ENCODE assay signal across 9 cellular contexts in genomic region chr17:79845601-79845949, GRCh38. TPM values are rescaled to one million over a fixed set of nuclear protein-coding genes. Genes with fewer than 3 reads are reported as not detected.
DNase-seq lines count a peak whose midpoint lies in the region; ATAC-seq, FAIRE-seq and TF ChIP-seq lines count a peak whose summit lies in the region.
"Had no signal": no experiment of that assay in that cellular context is flagged by ENCODE, and none has a peak within 500 bp of the region (broad histone marks: within the 10 kb centered on the region; RNA-seq: fewer than 3 reads in every experiment).

No MANE protein-coding gene starts in this region.

- no peak for TF ChIP-seq POLR2A in esophagus squamous epithelium (IDR thresholded peaks at IDR 0.05)

- peaks cover 46 to 55% (median 49%) of the 10 kb centered on the region in 3 donors for H3K4me1 ChIP-seq in esophagus squamous epithelium

- DNase-seq in COLO829 (ENCODE audit: low spot score) (peak; percentile 66), OCI-M1 (lab: John Stamatoyannopoulos, UW) (peak; percentile 94), esophagus squamous epithelium (lab: John Stamatoyannopoulos, UW) (no peak), omental fat pad (ENCODE audit: low spot score) (no peak), D721Med (ENCODE audit: insufficient read length, low spot score) (no peak), glomerular visceral epithelial cell (ENCODE audit: extremely low spot score) (no peak), NCI-H187 treated with DMSO at 0.1 percent for 48 hours (lab: John Stamatoyannopoulos, UW) (no peak)
- no peak for DNase-seq in stimulated activated CD4-positive, alpha-beta T cell treated with anti-CD3 and anti-CD28 coated beads, Interleukin-12 subunit alpha, Interleukin-12 subunit beta, amount 100 ng/mL, for 4 hours
- DNase-seq: stimulated activated naive B cell treated with anti-CD40 and anti-IgM and Interleukin-4, amounts not matched to agents 10 μg/mL and 1 μg/mL and 100 μg/mL, for 72 hours had no signal

- TF ChIP-seq CTCF in esophagus squamous epithelium (IDR thresholded peaks at IDR 0.05) (no peak), omental fat pad (IDR thresholded peaks at IDR 0.05) (no peak), D721Med (IDR thresholded peaks at IDR 0.05; ENCODE audit: insufficient read depth, missing control alignments) (no peak)

- H3K27ac ChIP-seq in esophagus squamous epithelium: peak overlapping the region; percentile 32 to 76 (median 70)

- peaks cover 21 to 91% (median 34%) of the 10 kb centered on the region in 4 donors for H3K27me3 ChIP-seq in esophagus squamous epithelium

- H3K4me3 ChIP-seq in esophagus squamous epithelium: peak overlapping the region in 2 of 4 donors; percentile 60 to 65

- peak; percentile 46 for ATAC-seq in omental fat pad (ENCODE audit: low FRiP score)

- H3K36me3 ChIP-seq in esophagus squamous epithelium: no peaks in the 10 kb centered on the region

- no peak for FAIRE-seq in D721Med (lab: Jason Lieb, UNC)

- 11 to 36% methylated on average over 4 to 7 of the region's 7 CpGs for WGBS in esophagus squamous epithelium, 2 donors

- H3K9me3 ChIP-seq in esophagus squamous epithelium: no peaks in the 10 kb centered on the region

- intact Hi-C loops in esophagus squamous epithelium (cut with DNase I): no loop called here

RNA-seq across cellular contexts. Expression of gene CBX4, which starts 6.3 kb away (rescaled TPM):
- total RNA-seq in esophagus squamous epithelium (10 to 100 TPM in 3 of 4 donors, 1 to 10 TPM in 1; 9.0 to 26.3 (median 17.1) TPM), omental fat pad (10 to 100 TPM in 2 of 4 donors, 1 to 10 TPM in 2; 5.5 to 16.6 (median 10.6) TPM)

RNA-seq across cellular contexts. Expression of gene CBX8, which starts 48.7 kb away (rescaled TPM):
- 1 to 10 TPM; 2.3 to 4.7 (median 2.6) TPM for total RNA-seq in esophagus squamous epithelium
- total RNA-seq in omental fat pad: 1 to 10 TPM in 2 of 4 donors, under 1 TPM in 2; 0.88 to 2.2 (median 1.2) TPM

Comparison
In these comparisons a context has a peak if more than half of its experiments do, and no peak if none do; other contexts are left out.
1. DNase-seq: peak in COLO829 (single experiment) and OCI-M1 (single experiment); none in esophagus squamous epithelium (single experiment), omental fat pad (single experiment), D721Med (single experiment), stimulated activated CD4-positive, alpha-beta T cell treated with anti-CD3 and anti-CD28 coated beads, Interleukin-12 subunit alpha, Interleukin-12 subunit beta, amount 100 ng/mL, for 4 hours (single experiment), glomerular visceral epithelial cell (single experiment) and NCI-H187 treated with DMSO at 0.1 percent for 48 hours (single experiment).